ENCODE assay signal across 15 cellular contexts in the genomic region with DNA sequence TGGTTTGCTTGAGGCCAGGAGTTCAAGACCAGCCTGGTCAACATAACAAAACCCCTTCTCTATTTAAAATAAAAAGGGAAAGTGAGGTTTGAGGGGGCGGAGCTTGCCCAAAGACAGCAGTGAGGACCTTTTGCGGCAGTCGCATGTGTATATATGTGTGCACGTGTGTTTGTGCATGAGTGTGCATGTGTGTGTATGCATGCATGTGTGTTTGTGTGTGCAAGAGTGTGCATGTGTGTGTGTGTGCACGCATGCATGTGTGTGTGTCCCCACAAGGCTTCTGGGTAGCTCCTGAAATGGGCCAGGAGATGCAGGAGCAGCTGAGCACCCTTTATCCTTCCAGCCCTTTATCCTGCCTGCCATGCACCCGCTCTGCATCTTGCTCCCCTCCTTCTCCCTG. TPM values are rescaled to one million over a fixed set of nuclear protein-coding genes. Genes with fewer than 3 reads are reported as not detected.
"Had no signal": no experiment of that assay in that cellular context is flagged by ENCODE, and none has a peak within 500 bp of the region (broad histone marks: within the 10 kb centered on the region; RNA-seq: fewer than 3 reads in every experiment).

No MANE protein-coding gene starts in this region.

- H3K9me3 ChIP-seq: heart left ventricle, thoracic aorta had no signal

- H3K27ac ChIP-seq: heart left ventricle, parathyroid adenoma, thoracic aorta had no signal

- H2AFZ ChIP-seq: parathyroid adenoma had no signal

- H3K79me2 ChIP-seq: parathyroid adenoma had no signal

- H3K36me3 ChIP-seq: heart left ventricle, thoracic aorta had no signal

- H3K4me1 ChIP-seq: parathyroid adenoma had no signal

- H3K4me3 ChIP-seq: heart left ventricle, thoracic aorta had no signal

- ATAC-seq: activated CD8-positive, alpha-beta T cell treated with anti-CD3 and anti-CD28 coated beads, Interleukin-2, amount 10 ng/mL, durations not matched to agents 7 days and 5 days had no signal

- H3K9ac ChIP-seq: parathyroid adenoma had no signal

- DNase-seq: activated CD4-positive, alpha-beta T cell treated with anti-CD3 and anti-CD28 coated beads, Interleukin-2, amount 10 ng/mL, durations not matched to agents 24 days and 14 days; activated CD4-positive, CD25-positive, alpha-beta regulatory T cell; activated CD8-positive, alpha-beta memory T cell treated with anti-CD3 and anti-CD28 coated beads, Interleukin-2, amount 50 U/mL, for 4 hours; activated CD8-positive, alpha-beta T cell treated with anti-CD3 and anti-CD28 coated beads, Interleukin-2, amount 10 ng/mL, durations not matched to agents 7 days and 5 days; activated gamma-delta T cell treated with Interleukin-2 at 50 U/mL for 16 hours; activated naive CD8-positive, alpha-beta T cell treated with anti-CD3 and anti-CD28 coated beads for 36 hours; cortex of kidney; effector CD8-positive, alpha-beta T cell; immature natural killer cell; midbrain had no signal

- FAIRE-seq: frontal cortex had no signal

RNA-seq across cellular contexts. Expression of a gene that starts 9.0 kb away (rescaled TPM):
- total RNA-seq: renal cortical epithelial cell had no signal
- polyA plus RNA-seq: immature natural killer cell had no signal
